33 cellular contexts compared by ENCODE assay signal in genomic region chr19:12759686-12760085, GRCh38. TPM values are rescaled to one million over a fixed set of nuclear protein-coding genes. Genes with fewer than 3 reads are reported as not detected.
"Had no signal": no experiment of that assay in that cellular context is flagged by ENCODE, and none has a peak within 500 bp of the region (broad histone marks: within the 10 kb centered on the region; RNA-seq: fewer than 3 reads in every experiment).

No MANE protein-coding gene starts in this region.

- H3K4me3 ChIP-seq: left lung, lower lobe of right lung, neural progenitor cell, ovary, right atrium auricular region, right lobe of liver, smooth muscle cell, tibial nerve, uterus had no signal

- H3K36me3 ChIP-seq: neural progenitor cell, neutrophil, ovary, right lobe of liver, uterus had no signal

- H3K9ac ChIP-seq: neural progenitor cell had no signal

- H3K27ac ChIP-seq: left lung, lower lobe of right lung, neural progenitor cell, neutrophil, ovary, right atrium auricular region, right lobe of liver, tibial nerve, uterus had no signal

- H3K27me3 Mint-ChIP-seq: progenitor cell of endocrine pancreas had no signal

- H3K36me3 Mint-ChIP-seq: immature natural killer cell had no signal

- H3K4me1 ChIP-seq: neural progenitor cell had no signal

- H3K4me3 Mint-ChIP-seq: immature natural killer cell; neural progenitor cell; stimulated activated memory B cell treated with anti-CD40 and anti-IgM and Interleukin-4, amounts not matched to agents 10 μg/mL and 1 μg/mL and 100 μg/mL, for 72 hours; stimulated activated naive CD8-positive, alpha-beta T cell treated with anti-CD3 and anti-CD28 coated beads, Interleukin-15, amount 100 ng/mL, for 72 hours had no signal

- H3K27me3 ChIP-seq: ovary, right atrium auricular region, right lobe of liver, tibial nerve, uterus had no signal

- H3K4me1 Mint-ChIP-seq: nephron; stimulated activated memory B cell treated with anti-CD40 and anti-IgM and Interleukin-4, amounts not matched to agents 10 μg/mL and 1 μg/mL and 100 μg/mL, for 72 hours had no signal

- DNase-seq: immature natural killer cell; kidney; left colon; left lung; lower lobe of right lung; mammary epithelial cell; mesenchymal stem cell; naive thymus-derived CD8-positive, alpha-beta T cell; occipital lobe; ovary; right lobe of liver; stimulated activated CD4-positive, alpha-beta T cell treated with anti-CD3 and anti-CD28 coated beads, Interleukin-1b, Interleukin-23, amount 100 ng/mL, for 48 hours; stimulated activated CD4-positive, alpha-beta T cell treated with anti-CD3 and anti-CD28 coated beads, Interleukin-2, amount 100 ng/mL, for 48 hours; stimulated activated CD4-positive, alpha-beta T cell treated with anti-CD3 and anti-CD28 coated beads, Interleukin-4, amount 100 ng/mL, for 4 hours; stimulated activated CD8-positive, alpha-beta memory T cell treated with anti-CD3 and anti-CD28 coated beads, Interleukin-4, amount 100 ng/mL, for 48 hours; stimulated activated naive CD4-positive, alpha-beta T cell treated with Interleukin-2 at 50 U/mL for 16 hours; stimulated activated naive CD8-positive, alpha-beta T cell treated with anti-CD3 and anti-CD28 coated beads, Interleukin-15, amount 100 ng/mL, for 72 hours; uterus had no signal

- H3K27ac Mint-ChIP-seq: immature natural killer cell; naive thymus-derived CD8-positive, alpha-beta T cell; nephron; neural progenitor cell; progenitor cell of endocrine pancreas; stimulated activated memory B cell treated with anti-CD40 and anti-IgM and Interleukin-4, amounts not matched to agents 10 μg/mL and 1 μg/mL and 100 μg/mL, for 72 hours; stimulated activated naive CD8-positive, alpha-beta T cell treated with anti-CD3 and anti-CD28 coated beads, Interleukin-15, amount 100 ng/mL, for 72 hours had no signal

- H3K9me3 Mint-ChIP-seq: immature natural killer cell; naive thymus-derived CD8-positive, alpha-beta T cell; nephron; stimulated activated memory B cell treated with anti-CD40 and anti-IgM and Interleukin-4, amounts not matched to agents 10 μg/mL and 1 μg/mL and 100 μg/mL, for 72 hours; stimulated activated naive CD8-positive, alpha-beta T cell treated with anti-CD3 and anti-CD28 coated beads, Interleukin-15, amount 100 ng/mL, for 72 hours; type B pancreatic cell had no signal

- H3K9me3 ChIP-seq: left lung, lower lobe of right lung, neutrophil, ovary, right atrium auricular region, right lobe of liver, tibial nerve, uterus had no signal

RNA-seq across cellular contexts. Expression of gene BEST2, which starts 8.1 kb away (rescaled TPM):
- total RNA-seq: kidney; left lung; liver; lower lobe of right lung; mucosa of gallbladder; naive thymus-derived CD8-positive, alpha-beta T cell; ovary; progenitor cell of endocrine pancreas; pulmonary artery endothelial cell; renal cortical epithelial cell; right atrium auricular region; right lobe of liver; skeletal muscle tissue; smooth muscle cell; ureter had no signal
- polyA plus RNA-seq: immature natural killer cell; liver; naive thymus-derived CD8-positive, alpha-beta T cell; ovary; smooth muscle cell had no signal
